ENCODE assay signal across 8 cellular contexts in genomic region chr17:82495844-82496528, GRCh38. TPM values are rescaled to one million over a fixed set of nuclear protein-coding genes. Genes with fewer than 3 reads are reported as not detected.
A peak's percentile ranks its signal among the peaks of the same experiment; 100 is the strongest.
DNase-seq lines count a peak whose midpoint lies in the region; ATAC-seq and TF ChIP-seq lines count a peak whose summit lies in the region.

No MANE protein-coding gene starts in this region.

- H3K36me3 Mint-ChIP-seq in CD4-positive, alpha-beta memory T cell: peaks cover 0 to 8% of the 10 kb centered on the region in 2 donors
- H3K36me3 Mint-ChIP-seq in natural killer cell: no peaks in the 10 kb centered on the region

- H3K4me3 ChIP-seq in CD4-positive, alpha-beta memory T cell (ENCODE audit: low read length in 2 of 2): peak overlapping the region in 1 of 2 donors; percentile 68
- peak overlapping the region; percentile 65 for H3K4me3 ChIP-seq in Jurkat, Clone E6-1 (ENCODE audit: low read length)
- peak overlapping the region in 1 of 2 donors; percentile 87 for H3K4me3 ChIP-seq in ascending aorta
- H3K4me3 ChIP-seq in testis: no peak overlapping the region

- intact Hi-C loops in CD4-positive, alpha-beta memory T cell (cut with micrococcal nuclease): loop anchor here (2.0 kb wide), 2 partner anchors 45 to 77 kb away; partner anchors contain the start of genes CYBC1, HEXD and OGFOD3
- intact Hi-C loops in ascending aorta (cut with DNase I) (loop anchor here (2.0 kb wide), 2 partner anchors 37 to 77 kb away; partner anchors contain the start of genes HEXD, NARF and OGFOD3), natural killer cell (cut with micrococcal nuclease) (no loop called here), testis (cut with DNase I; ENCODE audit: low total_unique reads) (no loop called here)

- H3K4me1 Mint-ChIP-seq in CD4-positive, alpha-beta memory T cell: peaks cover 12 to 34% (median 18%) of the 10 kb centered on the region in 4 donors
- H3K4me1 Mint-ChIP-seq in natural killer cell: peaks cover 21 to 47% of the 10 kb centered on the region in 2 donors

- H3K27ac ChIP-seq in CD4-positive, alpha-beta memory T cell (ENCODE audit: low read depth, low read length): no peak overlapping the region
- H3K27ac ChIP-seq in ascending aorta (peak overlapping the region; percentile 90 to 91), testis (peak overlapping the region in 1 of 2 donors; percentile 86)

- peak overlapping the region; percentile 68 to 89 (median 78) for H3K27ac Mint-ChIP-seq in CD4-positive, alpha-beta memory T cell
- peak overlapping the region; percentile 85 to 90 for H3K27ac Mint-ChIP-seq in natural killer cell

- H3K4me3 Mint-ChIP-seq in CD4-positive, alpha-beta memory T cell: peak overlapping the region; percentile 25 to 85 (median 74)
- H3K4me3 Mint-ChIP-seq in natural killer cell: peak overlapping the region; percentile 76

- H3K9me3 ChIP-seq in CD4-positive, alpha-beta memory T cell (ENCODE audit: control insufficient read depth in 1 of 2, low read length in 2 of 2): no peaks in the 10 kb centered on the region
- H3K9me3 ChIP-seq in ascending aorta (no peaks in the 10 kb centered on the region), testis (no peaks in the 10 kb centered on the region)

- ATAC-seq in natural killer cell (no peak), HG03378 (IDR thresholded peaks at IDR 0.05; ENCODE audit: unreplicated experiment) (no peak), GM18519 (IDR thresholded peaks at IDR 0.05; ENCODE audit: low FRiP score, unreplicated experiment) (no peak)

- 53 to 64% methylated on average over 6 to 12 of the region's 12 CpGs for WGBS in testis, 2 donors

- CTCF ChIA-PET in CD4-positive, alpha-beta memory T cell (lab: Charles Lee; ENCODE audit: partially characterized antibody): interaction anchor here (0.6 to 1.5 kb wide), 4 partner anchors 58 to 443 kb away, joined by 3 to 6 read pairs (median 4); no protein-coding TSS in a partner anchor

- H3K4me1 ChIP-seq in CD4-positive, alpha-beta memory T cell (ENCODE audit: insufficient read depth, low read length): peaks cover 21% of the 10 kb centered on the region
- peaks cover 5 to 23% of the 10 kb centered on the region in 2 donors for H3K4me1 ChIP-seq in ascending aorta
- H3K4me1 ChIP-seq in testis: peaks cover 3% of the 10 kb centered on the region

- POLR2A ChIA-PET in CD4-positive, alpha-beta memory T cell (lab: Charles Lee; ENCODE audit: partially characterized antibody): interaction anchor here (0.9 to 3.7 kb wide), 7 partner anchors 24 to 197 kb away, joined by 3 to 21 read pairs (median 5); partner anchors contain the start of genes CYBC1, FOXK2, NARF and OGFOD3

- H3K27me3 Mint-ChIP-seq in CD4-positive, alpha-beta memory T cell: peaks cover 0 to 5% of the 10 kb centered on the region in 2 donors
- H3K27me3 Mint-ChIP-seq in natural killer cell (ENCODE audit: low read depth in 2 of 2): no peaks in the 10 kb centered on the region

- H3K9me3 Mint-ChIP-seq in CD4-positive, alpha-beta memory T cell: peaks cover 0 to 6% (median 0%) of the 10 kb centered on the region in 8 donors
- no peaks in the 10 kb centered on the region for H3K9me3 Mint-ChIP-seq in natural killer cell

- H3K27me3 ChIP-seq in CD4-positive, alpha-beta memory T cell (ENCODE audit: insufficient read depth, low read length): no peaks in the 10 kb centered on the region
- H3K27me3 ChIP-seq in ascending aorta: no peaks in the 10 kb centered on the region
- H3K27me3 ChIP-seq in testis: no peaks in the 10 kb centered on the region

- DNase-seq in CD4-positive, alpha-beta memory T cell: no peak
- DNase-seq in Jurkat, Clone E6-1 (ENCODE audit: low read depth, low spot score): no peak
- DNase-seq in ascending aorta (ENCODE audit: low spot score in 2 of 2): no peak
- DNase-seq in natural killer cell: no peak
- DNase-seq in testis: no peak
- no peak for DNase-seq in activated CD8-positive, alpha-beta memory T cell treated with anti-CD3 and anti-CD28 coated beads, Interleukin-2, amount 50 U/mL, for 4 hours

- no peak for TF ChIP-seq POLR2A in testis (IDR thresholded peaks at IDR 0.05)

- no peak for TF ChIP-seq CTCF in ascending aorta (IDR thresholded peaks at IDR 0.05)
- no peak for TF ChIP-seq CTCF in natural killer cell (IDR thresholded peaks at IDR 0.05)
- TF ChIP-seq CTCF in testis (IDR thresholded peaks at IDR 0.05): no peak

- no peaks in the 10 kb centered on the region for H3K36me3 ChIP-seq in CD4-positive, alpha-beta memory T cell (ENCODE audit: insufficient read depth, low read length)
- H3K36me3 ChIP-seq in ascending aorta (no peaks in the 10 kb centered on the region), testis (ENCODE audit: low read depth, missing control alignments) (no peaks in the 10 kb centered on the region)

RNA-seq across cellular contexts. Expression of gene FOXK2, which starts 23.5 kb away (rescaled TPM):
- total RNA-seq in CD4-positive, alpha-beta memory T cell: 10 to 100 TPM; 51.5 to 57.5 TPM
- polyA plus RNA-seq in CD4-positive, alpha-beta memory T cell: 1 to 10 TPM; 1.3 to 6.8 TPM
- polyA plus RNA-seq in Jurkat, Clone E6-1 (2012; ENCODE audit: insufficient read depth, insufficient read length): 51.4 TPM
- total RNA-seq in ascending aorta (131 TPM), natural killer cell (10 to 100 TPM; 42.5 to 50.0 (median 46.4) TPM), testis (10 to 100 TPM; 94.3 to 95.1 TPM)
- 85.8 TPM for polyA plus RNA-seq in testis (ENCODE audit: insufficient read depth, low read depth, low replicate concordance)

RNA-seq across cellular contexts. Expression of gene NARF, which starts 37.4 kb away (rescaled TPM):
- 10 to 100 TPM; 80.8 to 82.9 TPM for total RNA-seq in CD4-positive, alpha-beta memory T cell
- 100 to 1,000 TPM in 1 of 2 donors, 10 to 100 TPM in 1; 94.2 to 146 TPM for polyA plus RNA-seq in CD4-positive, alpha-beta memory T cell
- polyA plus RNA-seq in Jurkat, Clone E6-1 (2012; ENCODE audit: insufficient read depth, insufficient read length): 173 TPM
- 38.3 TPM for total RNA-seq in ascending aorta
- 100 to 1,000 TPM; 130 to 203 (median 158) TPM for total RNA-seq in natural killer cell
- total RNA-seq in testis: 100 to 1,000 TPM; 115 to 130 TPM
- 161 TPM for polyA plus RNA-seq in testis (ENCODE audit: insufficient read depth, low read depth, low replicate concordance)

RNA-seq across cellular contexts. Expression of gene CYBC1, which starts 45.4 kb away (rescaled TPM):
- total RNA-seq in CD4-positive, alpha-beta memory T cell: 100 to 1,000 TPM; 236 to 249 TPM
- polyA plus RNA-seq in CD4-positive, alpha-beta memory T cell: 100 to 1,000 TPM; 166 to 237 TPM
- polyA plus RNA-seq in Jurkat, Clone E6-1 (2012; ENCODE audit: insufficient read depth, insufficient read length): 168 TPM
- total RNA-seq in ascending aorta (124 TPM), natural killer cell (100 to 1,000 TPM; 168 to 219 (median 192) TPM), testis (10 to 100 TPM; 61.1 to 88.2 TPM)
- 46.3 TPM for polyA plus RNA-seq in testis (ENCODE audit: insufficient read depth, low read depth, low replicate concordance)

Comparison
In these comparisons a context has a peak if more than half of its experiments do, and no peak if none do; other contexts are left out.
1. intact Hi-C loops: an anchor here in CD4-positive, alpha-beta memory T cell (2.0 kb wide) and ascending aorta (2.0 kb wide); none called in natural killer cell and testis.